In genomic region chr3:13217736-13218540, GRCh38 we compare ENCODE assay signal across 12 cellular contexts.
A peak's percentile ranks its signal among the peaks of the same experiment; 100 is the strongest.
DNase-seq lines count a peak whose midpoint lies in the region; ATAC-seq and TF ChIP-seq lines count a peak whose summit lies in the region.
"Had no signal": no experiment of that assay in that cellular context is flagged by ENCODE, and none has a peak within 500 bp of the region (broad histone marks: within the 10 kb centered on the region; RNA-seq: fewer than 3 reads in every experiment).

No MANE protein-coding gene starts in this region.

- H3K4me3 ChIP-seq in GM23248: no peak overlapping the region
- no peak overlapping the region for H3K4me3 ChIP-seq in hepatocyte

- in situ Hi-C loops in ACHN (cut with HindIII; ENCODE audit: low pct_ligation_motif_present, low pct_unique_long_range_greater_than_20kb, low sequenced_read_pairs): no loop called here
- in situ Hi-C loops in GM23248 (cut with MboI): no loop called here

- CTCF ChIA-PET in RWPE1 (lab: Yijun Ruan, JAX): interaction anchor here (0.6 kb wide), 1 partner anchor 1291 kb away, joined by 3 read pairs; no protein-coding TSS in a partner anchor

- WGBS in GM23248 (ENCODE audit: low coverage in 1 of 2, low lambda C conversion rate in 2 of 2, missing lambda C conversion rate in 2 of 2), 2 experiments: 63 to 68% methylated on average over 9 of the region's 9 CpGs
- 73% methylated on average over 9 of the region's 9 CpGs for WGBS in hepatocyte (ENCODE audit: low lambda C conversion rate, missing lambda C conversion rate)

- ATAC-seq in GM21529 (IDR thresholded peaks at IDR 0.05; ENCODE audit: unreplicated experiment) (no peak), GM18858 (IDR thresholded peaks at IDR 0.05; ENCODE audit: unreplicated experiment) (no peak)
- ATAC-seq in stimulated activated naive CD8-positive, alpha-beta T cell treated with anti-CD3 and anti-CD28 coated beads, Interleukin-15, Interleukin-2, amounts not matched to agents 100 U/mL and 50 U/mL, for 24 hours: no peak
- no peak for ATAC-seq in stimulated activated naive B cell treated with anti-CD40 and anti-IgM and Interleukin-4, amounts not matched to agents 10 μg/mL and 1 μg/mL and 100 μg/mL, for 72 hours (replicated peaks)
- ATAC-seq: left colon had no signal

- H4K20me1 ChIP-seq in GM23248 (ENCODE audit: insufficient read depth) (no peaks in the 10 kb centered on the region), hepatocyte (ENCODE audit: insufficient read depth, poor library complexity, severe bottlenecking) (no peaks in the 10 kb centered on the region)

- H3K79me2 ChIP-seq in GM23248 (ENCODE audit: insufficient read depth) (no peaks in the 10 kb centered on the region), hepatocyte (no peaks in the 10 kb centered on the region)

- H3K27ac Mint-ChIP-seq in stimulated activated naive B cell treated with anti-CD40 and anti-IgM and Interleukin-4, amounts not matched to agents 10 μg/mL and 1 μg/mL and 100 μg/mL, for 72 hours: no peak overlapping the region
- H3K27ac Mint-ChIP-seq: activated naive CD4-positive, alpha-beta T cell treated with anti-CD3 and anti-CD28 coated beads for 36 hours; CD4-positive, CD25-positive, alpha-beta regulatory T cell had no signal

- H3K9me3 ChIP-seq in GM23248 (ENCODE audit: low read depth): no peaks in the 10 kb centered on the region
- no peaks in the 10 kb centered on the region for H3K9me3 ChIP-seq in hepatocyte (ENCODE audit: low read depth)

- H3K9me2 ChIP-seq in GM23248 (ENCODE audit: insufficient read depth): no peaks in the 10 kb centered on the region
- no peaks in the 10 kb centered on the region for H3K9me2 ChIP-seq in hepatocyte (replicated peaks; ENCODE audit: insufficient read depth)

- H3K27me3 ChIP-seq in GM23248 (replicated peaks; ENCODE audit: insufficient read depth) (no peaks in the 10 kb centered on the region), hepatocyte (no peaks in the 10 kb centered on the region)

- DNase-seq in ACHN (peak; percentile 96), GM23248 (peak; percentile 31), RWPE1 (ENCODE audit: low spot score) (peak; percentile 81), hepatocyte (ENCODE audit: low spot score) (peak; percentile 24)
- DNase-seq in stimulated activated naive CD8-positive, alpha-beta T cell treated with anti-CD3 and anti-CD28 coated beads, Interleukin-15, Interleukin-2, amounts not matched to agents 100 U/mL and 50 U/mL, for 24 hours: no peak
- DNase-seq in stimulated activated naive B cell treated with anti-CD40 and anti-IgM and Interleukin-4, amounts not matched to agents 10 μg/mL and 1 μg/mL and 100 μg/mL, for 72 hours: no peak
- DNase-seq: activated naive CD4-positive, alpha-beta T cell treated with anti-CD3 and anti-CD28 coated beads for 36 hours; CD4-positive, CD25-positive, alpha-beta regulatory T cell; left colon; NCI-H510A treated with DMSO at 0.1 percent for 48 hours had no signal

- H3K4me2 ChIP-seq in GM23248 (ENCODE audit: unreplicated experiment) (no peak overlapping the region), hepatocyte (no peak overlapping the region)

- H3K36me3 ChIP-seq in GM23248 (ENCODE audit: low read depth): no peaks in the 10 kb centered on the region
- no peaks in the 10 kb centered on the region for H3K36me3 ChIP-seq in hepatocyte (replicated peaks; ENCODE audit: insufficient read depth, low read depth)

- no peak overlapping the region for H3K9ac ChIP-seq in GM23248

- H3K9me3 Mint-ChIP-seq in stimulated activated naive B cell treated with anti-CD40 and anti-IgM and Interleukin-4, amounts not matched to agents 10 μg/mL and 1 μg/mL and 100 μg/mL, for 72 hours: peaks cover 0 to 4% of the 10 kb centered on the region in 2 donors
- H3K9me3 Mint-ChIP-seq: activated naive CD4-positive, alpha-beta T cell treated with anti-CD3 and anti-CD28 coated beads for 36 hours had no signal

- no peaks in the 10 kb centered on the region for H3K36me3 Mint-ChIP-seq in stimulated activated naive B cell treated with anti-CD40 and anti-IgM and Interleukin-4, amounts not matched to agents 10 μg/mL and 1 μg/mL and 100 μg/mL, for 72 hours
- H3K36me3 Mint-ChIP-seq: CD4-positive, CD25-positive, alpha-beta regulatory T cell had no signal

- peaks cover 29 to 49% of the 10 kb centered on the region in 2 donors for H3K27me3 Mint-ChIP-seq in stimulated activated naive B cell treated with anti-CD40 and anti-IgM and Interleukin-4, amounts not matched to agents 10 μg/mL and 1 μg/mL and 100 μg/mL, for 72 hours

- no peak for TF ChIP-seq CTCF in RWPE1 (conservative IDR thresholded peaks at IDR 0.05; ENCODE audit: low read depth)
- no peak for TF ChIP-seq CTCF in hepatocyte (IDR thresholded peaks at IDR 0.05; ENCODE audit: poor library complexity)

- no peaks in the 10 kb centered on the region for H3F3A ChIP-seq in GM23248 (ENCODE audit: insufficient read depth)

- POLR2A ChIA-PET in RWPE1 (lab: Yijun Ruan, JAX; ENCODE audit: low non-redundant PET): no interaction called here

- H3K4me1 ChIP-seq in GM23248 (ENCODE audit: insufficient read depth) (no peaks in the 10 kb centered on the region), hepatocyte (ENCODE audit: insufficient read depth) (no peaks in the 10 kb centered on the region)

- H3K27ac ChIP-seq in GM23248 (no peak overlapping the region), RWPE1 (no peak overlapping the region), hepatocyte (no peak overlapping the region)

- H3K4me1 Mint-ChIP-seq in stimulated activated naive B cell treated with anti-CD40 and anti-IgM and Interleukin-4, amounts not matched to agents 10 μg/mL and 1 μg/mL and 100 μg/mL, for 72 hours: no peaks in the 10 kb centered on the region
- H3K4me1 Mint-ChIP-seq: CD4-positive, CD25-positive, alpha-beta regulatory T cell had no signal

- no peak overlapping the region for H3K4me3 Mint-ChIP-seq in stimulated activated naive B cell treated with anti-CD40 and anti-IgM and Interleukin-4, amounts not matched to agents 10 μg/mL and 1 μg/mL and 100 μg/mL, for 72 hours
- H3K4me3 Mint-ChIP-seq: activated naive CD4-positive, alpha-beta T cell treated with anti-CD3 and anti-CD28 coated beads for 36 hours; CD4-positive, CD25-positive, alpha-beta regulatory T cell had no signal

- H2AFZ ChIP-seq in GM23248 (no peak overlapping the region), hepatocyte (no peak overlapping the region)

Comparison
In these comparisons a context has a peak if more than half of its experiments do, and no peak if none do; other contexts are left out.
1. DNase-seq: peak in ACHN (single experiment), GM23248 (single experiment), RWPE1 (single experiment) and hepatocyte (single experiment); none in stimulated activated naive CD8-positive, alpha-beta T cell treated with anti-CD3 and anti-CD28 coated beads, Interleukin-15, Interleukin-2, amounts not matched to agents 100 U/mL and 50 U/mL, for 24 hours (single experiment) and stimulated activated naive B cell treated with anti-CD40 and anti-IgM and Interleukin-4, amounts not matched to agents 10 μg/mL and 1 μg/mL and 100 μg/mL, for 72 hours (single experiment).